In genomic region chr10:94407668-94408067, GRCh38 we compare ENCODE assay signal across 22 cellular contexts.
"Had no signal": no experiment of that assay in that cellular context is flagged by ENCODE, and none has a peak within 500 bp of the region (broad histone marks: within the 10 kb centered on the region; RNA-seq: fewer than 3 reads in every experiment).

No MANE protein-coding gene starts in this region.

- H3K4me3 ChIP-seq: hepatocyte, lung, neural progenitor cell, ovary, right atrium auricular region, tibial artery, upper lobe of left lung, uterus had no signal

- H3K27ac ChIP-seq: hepatocyte, neural progenitor cell, ovary, right atrium auricular region, tibial artery, upper lobe of left lung, uterus had no signal

- H3K27me3 ChIP-seq: hepatocyte, ovary, right atrium auricular region, tibial artery, upper lobe of left lung, uterus had no signal

- H3K9me3 Mint-ChIP-seq: endodermal cell; natural killer cell treated with Interleukin-12 subunit alpha and Interleukin-12 subunit beta and Interleukin-15 and Interleukin-18, amount 100 ng/mL, for 72 hours; neural progenitor cell; stimulated activated memory B cell treated with anti-CD40 and anti-IgM and Interleukin-4, amounts not matched to agents 10 μg/mL and 1 μg/mL and 100 μg/mL, for 72 hours; stimulated activated naive CD8-positive, alpha-beta T cell treated with anti-CD3 and anti-CD28 coated beads, Interleukin-15, Interleukin-2, amounts not matched to agents 100 ng/mL and 50 ng/mL, for 24 hours had no signal

- ATAC-seq: left colon; left ventricle myocardium superior; natural killer cell treated with Interleukin-12 subunit alpha and Interleukin-12 subunit beta and Interleukin-15 and Interleukin-18, amount 100 ng/mL, for 72 hours; stimulated activated memory B cell treated with anti-CD40 and anti-IgM and Interleukin-4, amounts not matched to agents 10 μg/mL and 1 μg/mL and 100 μg/mL, for 72 hours had no signal

- H3K27me3 Mint-ChIP-seq: stimulated activated memory B cell treated with anti-CD40 and anti-IgM and Interleukin-4, amounts not matched to agents 10 μg/mL and 1 μg/mL and 100 μg/mL, for 72 hours had no signal

- H3K9me3 ChIP-seq: ovary, right atrium auricular region, tibial artery, upper lobe of left lung, uterus had no signal

- H3K36me3 Mint-ChIP-seq: natural killer cell treated with Interleukin-12 subunit alpha and Interleukin-12 subunit beta and Interleukin-15 and Interleukin-18, amount 100 ng/mL, for 72 hours; neural progenitor cell had no signal

- H3K27ac Mint-ChIP-seq: endodermal cell; natural killer cell treated with Interleukin-12 subunit alpha and Interleukin-12 subunit beta and Interleukin-15 and Interleukin-18, amount 100 ng/mL, for 72 hours; neural progenitor cell; stimulated activated memory B cell treated with anti-CD40 and anti-IgM and Interleukin-4, amounts not matched to agents 10 μg/mL and 1 μg/mL and 100 μg/mL, for 72 hours; stimulated activated naive CD8-positive, alpha-beta T cell treated with anti-CD3 and anti-CD28 coated beads, Interleukin-15, Interleukin-2, amounts not matched to agents 100 ng/mL and 50 ng/mL, for 24 hours had no signal

- H3K4me3 Mint-ChIP-seq: endodermal cell; natural killer cell treated with Interleukin-12 subunit alpha and Interleukin-12 subunit beta and Interleukin-15 and Interleukin-18, amount 100 ng/mL, for 72 hours; neural progenitor cell; stimulated activated memory B cell treated with anti-CD40 and anti-IgM and Interleukin-4, amounts not matched to agents 10 μg/mL and 1 μg/mL and 100 μg/mL, for 72 hours; stimulated activated naive CD8-positive, alpha-beta T cell treated with anti-CD3 and anti-CD28 coated beads, Interleukin-15, Interleukin-2, amounts not matched to agents 100 ng/mL and 50 ng/mL, for 24 hours had no signal

- DNase-seq: dermis blood vessel endothelial cell; endodermal cell; foreskin melanocyte; head of caudate nucleus; left colon; left ventricle myocardium superior; mesenchymal stem cell; midbrain; nucleus accumbens; ovary; stimulated activated CD4-positive, alpha-beta T cell treated with anti-CD3 and anti-CD28 coated beads, Interleukin-4, amount 100 ng/mL, for 1 hour; tibial artery; upper lobe of left lung; uterus had no signal

- H3K36me3 ChIP-seq: neural progenitor cell, ovary, right atrium auricular region, tibial artery, upper lobe of left lung, uterus had no signal

- FAIRE-seq: endothelial cell of umbilical vein had no signal
